Comparison of ENCODE assay signal across 23 cellular contexts in the genomic region with DNA sequence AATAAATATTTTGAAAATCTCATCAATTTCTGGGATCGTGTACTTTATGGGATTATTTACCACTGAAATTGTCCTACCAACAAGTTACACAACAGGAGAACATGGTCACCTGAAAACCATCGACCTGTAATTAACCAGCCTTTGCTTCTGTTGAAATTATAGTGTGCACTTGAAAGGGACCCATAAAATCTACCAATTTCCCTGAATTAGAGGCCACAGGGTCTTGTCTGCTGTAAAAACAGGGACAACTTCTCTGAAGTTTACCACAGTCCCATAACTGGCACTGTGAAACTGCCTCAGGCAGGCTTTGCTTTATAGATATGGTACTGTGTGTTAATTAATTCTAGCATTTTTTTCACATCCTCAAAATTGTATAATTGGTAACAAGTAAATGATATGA.
"Had no signal": no experiment of that assay in that cellular context is flagged by ENCODE, and none has a peak within 500 bp of the region (broad histone marks: within the 10 kb centered on the region; RNA-seq: fewer than 3 reads in every experiment).

No MANE protein-coding gene starts in this region.

- H3K9me3 ChIP-seq: stomach, suprapubic skin, testis, thoracic aorta, thyroid gland, tibial artery, tibial nerve, transverse colon, upper lobe of left lung, upper lobe of right lung, uterus, vagina had no signal

- H3K27ac ChIP-seq: stomach, suprapubic skin, testis, thoracic aorta, thyroid gland, tibial artery, tibial nerve, transverse colon, upper lobe of left lung, upper lobe of right lung, uterus, vagina had no signal

- H3K4me1 ChIP-seq: stomach, suprapubic skin, testis, thyroid gland, tibial artery, tibial nerve, upper lobe of left lung, upper lobe of right lung, uterus, vagina had no signal

- DNase-seq: stimulated activated CD4-positive, alpha-beta T cell treated with anti-CD3 and anti-CD28 coated beads, Interleukin-2, amount 100 ng/mL, for 48 hours; stimulated activated CD4-positive, alpha-beta T cell treated with anti-CD3 and anti-CD28 coated beads, Interleukin-4, amount 100 ng/mL, for 1 hour; stimulated activated CD4-positive, alpha-beta T cell treated with anti-CD3 and anti-CD28 coated beads, Interleukin-4, amount 100 ng/mL, for 24 hours; stimulated activated CD4-positive, alpha-beta T cell treated with anti-CD3 and anti-CD28 coated beads, Interleukin-4, amount 100 ng/mL, for 4 hours; stimulated activated CD8-positive, alpha-beta memory T cell treated with anti-CD3 and anti-CD28 coated beads, Interleukin-4, amount 100 ng/mL, for 48 hours; stimulated activated naive B cell treated with anti-CD40 and anti-IgM and Interleukin-4, amounts not matched to agents 10 μg/mL and 1 μg/mL and 100 μg/mL, for 72 hours; stimulated activated naive CD4-positive, alpha-beta T cell; stimulated activated naive CD4-positive, alpha-beta T cell treated with Interleukin-2 at 50 U/mL for 16 hours; stimulated activated naive CD8-positive, alpha-beta T cell treated with anti-CD3 and anti-CD28 coated beads, Interleukin-15, amount 100 ng/mL, for 72 hours; stimulated activated naive CD8-positive, alpha-beta T cell treated with anti-CD3 and anti-CD28 coated beads, Interleukin-15, Interleukin-2, amounts not matched to agents 100 U/mL and 50 U/mL, for 24 hours; stomach; substantia nigra; testis; thyroid gland; tibial artery; transverse colon; upper lobe of left lung; upper lobe of right lung; uterus had no signal

- H3K4me3 ChIP-seq: stomach, suprapubic skin, testis, thoracic aorta, thyroid gland, tibial artery, tibial nerve, transverse colon, upper lobe of left lung, upper lobe of right lung, uterus, vagina had no signal

- H3K36me3 ChIP-seq: stomach, suprapubic skin, thyroid gland, tibial artery, transverse colon, upper lobe of left lung, upper lobe of right lung, uterus, vagina had no signal
